ENCODE assay signal across 29 cellular contexts in genomic region chr2:73897934-73898333, GRCh38. TPM values are rescaled to one million over a fixed set of nuclear protein-coding genes. Genes with fewer than 3 reads are reported as not detected.
DNase-seq lines count a peak whose midpoint lies in the region; ATAC-seq, FAIRE-seq and TF ChIP-seq lines count a peak whose summit lies in the region.
"Had no signal": no experiment of that assay in that cellular context is flagged by ENCODE, and none has a peak within 500 bp of the region (broad histone marks: within the 10 kb centered on the region; RNA-seq: fewer than 3 reads in every experiment).

No MANE protein-coding gene starts in this region.

- H3K27me3 ChIP-seq in osteoblast (ENCODE audit: insufficient read depth, low read length) (peaks cover 72% of the 10 kb centered on the region), lower lobe of right lung (ENCODE audit: low read depth) (no peaks in the 10 kb centered on the region)
- H3K27me3 ChIP-seq: right lobe of liver, SJSA1, suprapubic skin had no signal

- TF ChIP-seq CTCF in osteoblast (IDR thresholded peaks at IDR 0.05; ENCODE audit: extremely low read depth, low read depth, low read length), result no peak
- no peak for TF ChIP-seq CTCF in type B pancreatic cell (conservative IDR thresholded peaks at IDR 0.05)
- TF ChIP-seq CTCF in lower lobe of right lung (IDR thresholded peaks at IDR 0.05), result no peak

- no peaks in the 10 kb centered on the region for H3K9me3 Mint-ChIP-seq in type B pancreatic cell
- H3K9me3 Mint-ChIP-seq: brain; CD4-positive, CD25-positive, alpha-beta regulatory T cell; stimulated activated effector memory CD8-positive, alpha-beta T cell treated with anti-CD3 and anti-CD28 coated beads, Interleukin-12 subunit alpha, Interleukin-12 subunit beta, amount 100 ng/mL, for 72 hours; T-helper 1 cell treated with Interleukin-12 subunit alpha and Interleukin-12 subunit beta and Interleukin-4 antibody, amounts not matched to agents 30 μg/mL and 1 μg/mL, for 36 hours had no signal

- intact Hi-C loops in lower lobe of right lung (cut with DNase I), result no loop called here

- H3K36me3 ChIP-seq in osteoblast (ENCODE audit: insufficient read depth, low read length) (no peaks in the 10 kb centered on the region), lower lobe of right lung (no peaks in the 10 kb centered on the region)
- H3K36me3 ChIP-seq: left ventricle myocardium inferior, right lobe of liver, suprapubic skin had no signal

- H3K27me3 Mint-ChIP-seq in type B pancreatic cell, result peaks cover 11% of the 10 kb centered on the region

- H3K4me2 ChIP-seq in osteoblast (ENCODE audit: insufficient read depth, low read length), result no peak overlapping the region

- H3K4me1 Mint-ChIP-seq in type B pancreatic cell (ENCODE audit: unreplicated experiment), result peaks cover 7% of the 10 kb centered on the region

- FAIRE-seq in GM19239 (lab: Jason Lieb, UNC), result no peak

- H3K4me1 ChIP-seq in osteoblast (ENCODE audit: insufficient read depth, low read length) (peaks cover 13% of the 10 kb centered on the region), lower lobe of right lung (peaks cover 7% of the 10 kb centered on the region)
- H3K4me1 ChIP-seq: left ventricle myocardium inferior, parathyroid adenoma, right lobe of liver had no signal

- no peaks in the 10 kb centered on the region for H3K79me2 ChIP-seq in osteoblast (ENCODE audit: insufficient read depth, low read length)
- H3K79me2 ChIP-seq: parathyroid adenoma had no signal

- H3K27ac Mint-ChIP-seq in type B pancreatic cell, result no peak overlapping the region
- H3K27ac Mint-ChIP-seq: T-helper 1 cell treated with Interleukin-12 subunit alpha and Interleukin-12 subunit beta and Interleukin-4 antibody, amounts not matched to agents 30 μg/mL and 1 μg/mL, for 36 hours had no signal

- ATAC-seq in GM19463 (IDR thresholded peaks at IDR 0.05; ENCODE audit: unreplicated experiment), result no peak
- ATAC-seq in lower lobe of right lung, result no peak
- ATAC-seq: natural killer cell treated with Interleukin-12 subunit alpha and Interleukin-12 subunit beta and Interleukin-15 and Interleukin-18, amount 100 ng/mL, for 72 hours; right lobe of liver; stimulated activated effector memory CD8-positive, alpha-beta T cell treated with anti-CD3 and anti-CD28 coated beads, Interleukin-12 subunit alpha, Interleukin-12 subunit beta, amount 100 ng/mL, for 72 hours had no signal

- H3K4me3 Mint-ChIP-seq in type B pancreatic cell, result no peak overlapping the region
- H3K4me3 Mint-ChIP-seq: activated CD8-positive, alpha-beta T cell treated with anti-CD3 and anti-CD28 coated beads, Interleukin-2, amount 10 ng/mL, durations not matched to agents 7 days and 5 days; brain; CD4-positive, CD25-positive, alpha-beta regulatory T cell; natural killer cell treated with Interleukin-12 subunit alpha and Interleukin-12 subunit beta and Interleukin-15 and Interleukin-18, amount 100 ng/mL, for 72 hours; stimulated activated effector memory CD8-positive, alpha-beta T cell treated with anti-CD3 and anti-CD28 coated beads, Interleukin-12 subunit alpha, Interleukin-12 subunit beta, amount 100 ng/mL, for 72 hours; T-helper 1 cell treated with Interleukin-12 subunit alpha and Interleukin-12 subunit beta and Interleukin-4 antibody, amounts not matched to agents 30 μg/mL and 1 μg/mL, for 36 hours had no signal

- H2AFZ ChIP-seq in osteoblast (ENCODE audit: low read length), result no peak overlapping the region
- H2AFZ ChIP-seq: parathyroid adenoma had no signal

- H3K9me3 ChIP-seq in osteoblast (ENCODE audit: low read depth, low read length) (no peaks in the 10 kb centered on the region), lower lobe of right lung (no peaks in the 10 kb centered on the region)
- H3K9me3 ChIP-seq: left ventricle myocardium inferior, right lobe of liver, SJSA1, suprapubic skin had no signal

- H4K20me1 ChIP-seq in osteoblast (ENCODE audit: insufficient read depth, low read length), result peaks cover 6% of the 10 kb centered on the region

- H3K27ac ChIP-seq in osteoblast (ENCODE audit: low read depth, low read length) (no peak overlapping the region), lower lobe of right lung (no peak overlapping the region)
- H3K27ac ChIP-seq: left ventricle myocardium inferior, parathyroid adenoma, right lobe of liver, SJSA1, suprapubic skin had no signal

- H3K4me3 ChIP-seq in osteoblast (ENCODE audit: insufficient read depth, low read length) (no peak overlapping the region), lower lobe of right lung (no peak overlapping the region)
- H3K4me3 ChIP-seq: left ventricle myocardium inferior, right lobe of liver, SJSA1, suprapubic skin had no signal

- DNase-seq in NCI-H345 (lab: John Stamatoyannopoulos, UW), result peak; percentile 25
- DNase-seq in NCI-H345 treated with DMSO at 0.1 percent for 48 hours (lab: John Stamatoyannopoulos, UW; ENCODE audit: unreplicated experiment), result no peak
- DNase-seq in astrocyte of the hippocampus (ENCODE audit: low read depth, low spot score), result peak; percentile 6
- peak; percentile 55 for DNase-seq in osteoblast (ENCODE audit: insufficient read length, low spot score, missing footprints)
- DNase-seq in type B pancreatic cell (ENCODE audit: extremely low spot score, unreplicated experiment), result peak; percentile 6
- DNase-seq in GM19239 (ENCODE audit: insufficient read length, low spot score), result no peak
- no peak for DNase-seq in lower lobe of right lung
- DNase-seq: 8988T; activated CD8-positive, alpha-beta T cell treated with anti-CD3 and anti-CD28 coated beads, Interleukin-2, amount 10 ng/mL, durations not matched to agents 7 days and 5 days; activated gamma-delta T cell; activated T-cell treated with anti-CD3 and anti-CD28 coated beads, Interleukin-2, amount 50 U/mL, for 1 hour; CD4-positive, CD25-positive, alpha-beta regulatory T cell; DMS 273 treated with DMSO at 0.1 percent for 48 hours; left ventricle myocardium inferior; NCI-H1092; NCI-H2029; NCI-H226; right lobe of liver; RPMI8226; stimulated activated CD4-positive, alpha-beta T cell treated with anti-CD3 and anti-CD28 coated beads, Interleukin-4, amount 100 ng/mL, for 24 hours had no signal

- H3K36me3 Mint-ChIP-seq in type B pancreatic cell, result no peaks in the 10 kb centered on the region
- H3K36me3 Mint-ChIP-seq: brain; CD4-positive, CD25-positive, alpha-beta regulatory T cell; natural killer cell treated with Interleukin-12 subunit alpha and Interleukin-12 subunit beta and Interleukin-15 and Interleukin-18, amount 100 ng/mL, for 72 hours had no signal

RNA-seq across cellular contexts. Expression of gene ACTG2, which starts 5.1 kb away (rescaled TPM):
- 0.72 TPM in 1 of 2 replicates, not detected in the other for total RNA-seq in osteoblast
- 4.2 and 13.7 TPM in 2 replicates for total RNA-seq in type B pancreatic cell (ENCODE audit: low replicate concordance)
- total RNA-seq in lower lobe of right lung, result 22.2 TPM
- total RNA-seq: H4; natural killer cell treated with Interleukin-12 subunit alpha and Interleukin-12 subunit beta and Interleukin-15 and Interleukin-18, amount 100 ng/mL, for 72 hours had no signal

RNA-seq across cellular contexts. Expression of gene DGUOK, which starts 28.7 kb away (rescaled TPM):
- total RNA-seq in osteoblast (40.7 and 46.0 TPM in 2 replicates), type B pancreatic cell (ENCODE audit: low replicate concordance) (59.3 and 73.4 TPM in 2 replicates), lower lobe of right lung (38.0 TPM)

Comparison
In these comparisons a context has a peak if more than half of its experiments do, and no peak if none do; other contexts are left out.
1. DNase-seq: peak in NCI-H345 (single experiment), astrocyte of the hippocampus (single experiment), osteoblast (single experiment) and type B pancreatic cell (single experiment); none in NCI-H345 treated with DMSO at 0.1 percent for 48 hours (single experiment), GM19239 (single experiment) and lower lobe of right lung (single experiment).